In the genomic region with DNA sequence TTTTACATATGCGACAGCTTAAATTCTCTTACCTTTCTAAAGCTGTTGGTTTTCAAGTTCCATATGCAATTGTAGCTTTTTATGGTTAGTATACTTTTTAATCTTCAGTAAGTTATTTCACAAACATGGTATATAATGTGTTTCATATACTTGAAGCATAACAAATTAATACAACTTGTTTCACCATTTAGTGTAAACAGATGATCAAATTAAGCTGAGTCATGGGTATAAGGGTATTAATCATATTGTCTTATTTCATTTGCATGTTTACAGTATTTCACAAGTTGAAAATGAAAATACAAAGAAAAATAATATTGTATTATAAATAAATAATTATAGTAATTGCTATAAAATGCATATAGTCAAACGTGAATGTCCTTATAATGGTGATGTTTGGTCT, we compare ENCODE assay signal across 1 cellular context.
TF ChIP-seq lines count a peak whose summit lies in the region.

No MANE protein-coding gene starts in this region.

TF ChIP-seq in HepG2, 621 proteins besides CTCF, POLR2A, EP300 and RAD21:
- TF ChIP-seq, protein P1, sequence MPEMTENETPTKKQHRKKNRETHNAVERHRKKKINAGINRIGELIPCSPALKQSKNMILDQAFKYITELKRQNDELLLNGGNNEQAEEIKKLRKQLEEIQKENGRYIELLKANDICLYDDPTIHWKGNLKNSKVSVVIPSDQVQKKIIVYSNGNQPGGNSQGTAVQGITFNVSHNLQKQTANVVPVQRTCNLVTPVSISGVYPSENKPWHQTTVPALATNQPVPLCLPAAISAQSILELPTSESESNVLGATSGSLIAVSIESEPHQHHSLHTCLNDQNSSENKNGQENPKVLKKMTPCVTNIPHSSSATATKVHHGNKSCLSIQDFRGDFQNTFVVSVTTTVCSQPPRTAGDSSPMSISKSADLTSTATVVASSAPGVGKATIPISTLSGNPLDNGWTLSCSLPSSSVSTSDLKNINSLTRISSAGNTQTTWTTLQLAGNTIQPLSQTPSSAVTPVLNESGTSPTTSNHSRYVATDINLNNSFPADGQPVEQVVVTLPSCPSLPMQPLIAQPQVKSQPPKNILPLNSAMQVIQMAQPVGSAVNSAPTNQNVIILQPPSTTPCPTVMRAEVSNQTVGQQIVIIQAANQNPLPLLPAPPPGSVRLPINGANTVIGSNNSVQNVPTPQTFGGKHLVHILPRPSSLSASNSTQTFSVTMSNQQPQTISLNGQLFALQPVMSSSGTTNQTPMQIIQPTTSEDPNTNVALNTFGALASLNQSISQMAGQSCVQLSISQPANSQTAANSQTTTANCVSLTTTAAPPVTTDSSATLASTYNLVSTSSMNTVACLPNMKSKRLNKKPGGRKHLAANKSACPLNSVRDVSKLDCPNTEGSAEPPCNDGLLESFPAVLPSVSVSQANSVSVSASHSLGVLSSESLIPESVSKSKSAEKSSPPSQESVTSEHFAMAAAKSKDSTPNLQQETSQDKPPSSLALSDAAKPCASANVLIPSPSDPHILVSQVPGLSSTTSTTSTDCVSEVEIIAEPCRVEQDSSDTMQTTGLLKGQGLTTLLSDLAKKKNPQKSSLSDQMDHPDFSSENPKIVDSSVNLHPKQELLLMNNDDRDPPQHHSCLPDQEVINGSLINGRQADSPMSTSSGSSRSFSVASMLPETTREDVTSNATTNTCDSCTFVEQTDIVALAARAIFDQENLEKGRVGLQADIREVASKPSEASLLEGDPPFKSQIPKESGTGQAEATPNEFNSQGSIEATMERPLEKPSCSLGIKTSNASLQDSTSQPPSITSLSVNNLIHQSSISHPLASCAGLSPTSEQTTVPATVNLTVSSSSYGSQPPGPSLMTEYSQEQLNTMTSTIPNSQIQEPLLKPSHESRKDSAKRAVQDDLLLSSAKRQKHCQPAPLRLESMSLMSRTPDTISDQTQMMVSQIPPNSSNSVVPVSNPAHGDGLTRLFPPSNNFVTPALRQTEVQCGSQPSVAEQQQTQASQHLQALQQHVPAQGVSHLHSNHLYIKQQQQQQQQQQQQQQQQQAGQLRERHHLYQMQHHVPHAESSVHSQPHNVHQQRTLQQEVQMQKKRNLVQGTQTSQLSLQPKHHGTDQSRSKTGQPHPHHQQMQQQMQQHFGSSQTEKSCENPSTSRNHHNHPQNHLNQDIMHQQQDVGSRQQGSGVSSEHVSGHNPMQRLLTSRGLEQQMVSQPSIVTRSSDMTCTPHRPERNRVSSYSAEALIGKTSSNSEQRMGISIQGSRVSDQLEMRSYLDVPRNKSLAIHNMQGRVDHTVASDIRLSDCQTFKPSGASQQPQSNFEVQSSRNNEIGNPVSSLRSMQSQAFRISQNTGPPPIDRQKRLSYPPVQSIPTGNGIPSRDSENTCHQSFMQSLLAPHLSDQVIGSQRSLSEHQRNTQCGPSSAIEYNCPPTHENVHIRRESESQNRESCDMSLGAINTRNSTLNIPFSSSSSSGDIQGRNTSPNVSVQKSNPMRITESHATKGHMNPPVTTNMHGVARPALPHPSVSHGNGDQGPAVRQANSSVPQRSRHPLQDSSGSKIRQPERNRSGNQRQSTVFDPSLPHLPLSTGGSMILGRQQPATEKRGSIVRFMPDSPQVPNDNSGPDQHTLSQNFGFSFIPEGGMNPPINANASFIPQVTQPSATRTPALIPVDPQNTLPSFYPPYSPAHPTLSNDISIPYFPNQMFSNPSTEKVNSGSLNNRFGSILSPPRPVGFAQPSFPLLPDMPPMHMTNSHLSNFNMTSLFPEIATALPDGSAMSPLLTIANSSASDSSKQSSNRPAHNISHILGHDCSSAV (CRISPR knock-in tag; IDR thresholded peaks at IDR 0.05; ENCODE audit: borderline replicate concordance): no peak
- peak in 1 of 2 experiments; percentile 53; a peak in 2 of 4 replicates for TF ChIP-seq MAFK (conservative IDR thresholded peaks at IDR 0.05 in 1 of 2, IDR thresholded peaks at IDR 0.05 in 1 of 2; ENCODE audit: low read length in 2 of 2)
- TF ChIP-seq ARNTL (CRISPR knock-in tag; IDR thresholded peaks at IDR 0.05): no peak
- TF ChIP-seq NFE2L2 (IDR thresholded peaks at IDR 0.05; ENCODE audit: low read length): 0 out of 2 replicates have a peak, but pooled peaks have one; percentile 32
- no peak for TF ChIP-seq ZNF781 (CRISPR knock-in tag; IDR thresholded peaks at IDR 0.05; ENCODE audit: borderline replicate concordance, not compliant biosample characterization)
